ENCODE assay signal across 13 cellular contexts in the genomic region with DNA sequence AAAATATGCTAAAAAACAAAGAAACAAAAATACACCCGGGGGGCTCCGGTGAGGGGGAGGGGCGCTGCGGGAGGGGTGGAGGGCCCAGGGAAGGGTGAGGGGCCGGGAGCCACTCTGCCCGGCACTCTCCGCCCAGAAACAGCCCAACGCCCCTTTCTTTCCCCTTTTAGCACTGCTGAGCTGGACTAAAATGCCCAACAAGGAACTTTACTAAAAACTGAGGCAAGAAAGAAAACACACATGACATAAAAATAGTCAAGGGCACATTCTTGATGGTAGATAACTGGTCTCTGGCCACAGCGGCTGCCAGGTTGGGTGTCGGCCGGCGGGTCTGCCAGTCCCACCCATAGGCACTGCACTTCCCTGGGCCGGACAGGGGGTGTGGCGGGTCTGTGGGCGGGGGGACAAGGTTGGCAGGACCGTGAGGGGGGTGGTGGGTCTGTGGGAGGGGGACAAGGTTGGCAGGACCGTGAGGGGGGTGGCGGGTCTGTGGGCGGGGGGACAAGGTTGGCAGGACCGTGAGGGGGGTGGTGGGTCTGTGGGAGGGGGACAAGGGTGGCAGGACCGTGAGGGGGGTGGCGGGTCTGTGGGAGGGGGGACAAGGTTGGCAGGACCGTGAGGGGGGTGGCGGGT. TPM values are rescaled to one million over a fixed set of nuclear protein-coding genes. Genes with fewer than 3 reads are reported as not detected.
DNase-seq lines count a peak whose midpoint lies in the region; ATAC-seq, FAIRE-seq and TF ChIP-seq lines count a peak whose summit lies in the region.
"Had no signal": no experiment of that assay in that cellular context is flagged by ENCODE, and none has a peak within 500 bp of the region (broad histone marks: within the 10 kb centered on the region; RNA-seq: fewer than 3 reads in every experiment).

No MANE protein-coding gene starts in this region.

- intact Hi-C loops in adrenal gland (cut with DNase I) = no loop called here

- H4K20me1 ChIP-seq in smooth muscle cell (ENCODE audit: low read depth) = peaks cover 26% of the 10 kb centered on the region

- no peaks in the 10 kb centered on the region for H3F3A ChIP-seq in smooth muscle cell (ENCODE audit: low read depth)

- peak; percentile 55 for FAIRE-seq in HTR-8/SVneo (lab: Jason Lieb, UNC)

- H3K79me2 ChIP-seq in smooth muscle cell (ENCODE audit: low read depth) = no peaks in the 10 kb centered on the region

- peaks cover 0 to 8% of the 10 kb centered on the region in 2 donors for H3K36me3 ChIP-seq in adrenal gland (replicated peaks in 1 of 2)
- no peaks in the 10 kb centered on the region for H3K36me3 ChIP-seq in smooth muscle cell (ENCODE audit: low read depth)

- no peak for TF ChIP-seq CTCF in adrenal gland (IDR thresholded peaks at IDR 0.05)
- TF ChIP-seq CTCF in smooth muscle cell (IDR thresholded peaks at IDR 0.05; ENCODE audit: borderline replicate concordance, insufficient read depth, poor library complexity, severe bottlenecking) = no peak
- no peak for TF ChIP-seq CTCF in GM10266 (IDR thresholded peaks at IDR 0.05; ENCODE audit: control insufficient read depth, insufficient read depth, low read depth, missing control alignments)

- H3K4me3 ChIP-seq in adrenal gland (peak overlapping the region in 2 of 4 donors; percentile 9 to 52), smooth muscle cell (peak overlapping the region; percentile 23)

- no peak for TF ChIP-seq POLR2A in adrenal gland (IDR thresholded peaks at IDR 0.05)

- no peaks in the 10 kb centered on the region for H3K27me3 ChIP-seq in adrenal gland
- H3K27me3 ChIP-seq in smooth muscle cell (ENCODE audit: low read depth) = no peaks in the 10 kb centered on the region

- 3 to 23% (median 12%) methylated on average over 13 to 24 of the region's 24 CpGs for WGBS in adrenal gland, 4 donors
- 63% methylated on average over 20 of the region's 24 CpGs for WGBS in smooth muscle cell (ENCODE audit: low lambda C conversion rate)

- H3K27ac ChIP-seq in adrenal gland (peak overlapping the region in 4 of 5 donors; percentile 9 to 84 (median 61)), smooth muscle cell (ENCODE audit: low read depth) (peak overlapping the region; percentile 24)

- DNase-seq in HTR-8/SVneo (ENCODE audit: insufficient read length, low spot score) (no peak), adrenal gland (peak in 6 of 7 donors; percentile 71 to 84 (median 74)), hepatic stellate cell (ENCODE audit: low spot score) (peak; percentile 72), smooth muscle cell (lab: John Stamatoyannopoulos, UW; ENCODE audit: unreplicated experiment) (no peak), NCI-H748 treated with DMSO at 0.1 percent for 48 hours (lab: John Stamatoyannopoulos, UW) (no peak), GM10266 (ENCODE audit: extremely low spot score) (no peak)
- DNase-seq in activated CD4-positive, alpha-beta T cell treated with anti-CD3 and anti-CD28 coated beads, Interleukin-2, amount 50 U/mL, for 4 hours = no peak
- DNase-seq: amniotic stem cell; CD8-positive, alpha-beta T cell; erythroblast; NCI-H774 had no signal

- no peak for ATAC-seq in GM18868 (IDR thresholded peaks at IDR 0.05; ENCODE audit: unreplicated experiment)

- H3K4me1 ChIP-seq in adrenal gland (replicated peaks in 1 of 2) (peaks cover 15 to 22% of the 10 kb centered on the region in 2 donors), smooth muscle cell (ENCODE audit: low read depth) (peaks cover 18% of the 10 kb centered on the region)

- no peak overlapping the region for H3K9ac ChIP-seq in smooth muscle cell (ENCODE audit: low read depth)

- peak overlapping the region; percentile 76 for H3K4me2 ChIP-seq in smooth muscle cell

- H3K9me3 ChIP-seq in adrenal gland (replicated peaks in 1 of 3) (no peaks in the 10 kb centered on the region), smooth muscle cell (replicated peaks; ENCODE audit: low read depth) (no peaks in the 10 kb centered on the region)
- H3K9me3 ChIP-seq: upper lobe of left lung had no signal

- no peak overlapping the region for H2AFZ ChIP-seq in smooth muscle cell (ENCODE audit: low read depth)

RNA-seq across cellular contexts. Expression of a gene that starts 20.9 kb away (rescaled TPM):
- 10 to 100 TPM; 18.3 to 72.7 (median 32.5) TPM for total RNA-seq in adrenal gland
- polyA plus RNA-seq in adrenal gland = 10 to 100 TPM in 2 of 3 donors, 1 to 10 TPM in 1; 1.9 to 50.8 (median 13.0) TPM
- total RNA-seq in smooth muscle cell = 48.3 and 55.6 TPM in 2 replicates
- 98.1 and 101 TPM in 2 replicates for polyA plus RNA-seq in smooth muscle cell

Comparison
In these comparisons a context has a peak if more than half of its experiments do, and no peak if none do; other contexts are left out.
1. DNase-seq: peak in adrenal gland (6 of 7) and hepatic stellate cell (single experiment); none in HTR-8/SVneo (single experiment), smooth muscle cell (single experiment), activated CD4-positive, alpha-beta T cell treated with anti-CD3 and anti-CD28 coated beads, Interleukin-2, amount 50 U/mL, for 4 hours (0 of 2), NCI-H748 treated with DMSO at 0.1 percent for 48 hours (single experiment) and GM10266 (single experiment).